In genomic region chr1:59678809-59679228, GRCh38 we compare ENCODE assay signal across 9 cellular contexts.
A peak's percentile ranks its signal among the peaks of the same experiment; 100 is the strongest.
DNase-seq lines count a peak whose midpoint lies in the region; ATAC-seq and TF ChIP-seq lines count a peak whose summit lies in the region.
"Had no signal": no experiment of that assay in that cellular context is flagged by ENCODE, and none has a peak within 500 bp of the region (broad histone marks: within the 10 kb centered on the region; RNA-seq: fewer than 3 reads in every experiment).

No MANE protein-coding gene starts in this region.

- intact Hi-C loops in A673 (cut with micrococcal nuclease; ENCODE audit: unreplicated experiment), result no loop called here
- intact Hi-C loops in ovary (cut with DNase I), result no loop called here

- no peak overlapping the region for H3K9ac ChIP-seq in adipocyte (ENCODE audit: low read length)

- TF ChIP-seq CTCF in A673 (conservative IDR thresholded peaks at IDR 0.05; ENCODE audit: low read depth, low read length) (no peak), ovary (IDR thresholded peaks at IDR 0.05) (no peak)

- no peak overlapping the region for H3K27ac ChIP-seq in A673 (ENCODE audit: low read depth, low read length, poor library complexity, severe bottlenecking)
- H3K27ac ChIP-seq in ovary, result no peak overlapping the region

- H3K9me3 ChIP-seq in A673 (ENCODE audit: low read depth, low read length, poor library complexity, severe bottlenecking) (no peaks in the 10 kb centered on the region), adipocyte (ENCODE audit: control insufficient read depth, low read length) (no peaks in the 10 kb centered on the region), ovary (no peaks in the 10 kb centered on the region)

- TF ChIP-seq POLR2A in ovary (IDR thresholded peaks at IDR 0.05), result no peak

- H3K4me3 ChIP-seq in A673 (ENCODE audit: low read depth, low read length, poor library complexity, severe bottlenecking) (no peak overlapping the region), adipocyte (ENCODE audit: low read length) (no peak overlapping the region), ovary (no peak overlapping the region)

- WGBS in ovary, 3 donors, result 5 to 28% (median 13%) methylated on average over 2 of the region's 2 CpGs

- peaks cover 14% of the 10 kb centered on the region for H3K4me1 ChIP-seq in A673 (ENCODE audit: insufficient read depth, low read length, poor library complexity, severe bottlenecking)
- H3K4me1 ChIP-seq in adipocyte (ENCODE audit: control insufficient read depth, insufficient read depth, low read length), result peaks cover 30% of the 10 kb centered on the region
- peaks cover 22% of the 10 kb centered on the region for H3K4me1 ChIP-seq in ovary (ENCODE audit: insufficient read depth)

- BruUV-seq in A673 (replicated peaks; lab: Mats Ljungman, UMichigan), result no TSS peak

- no peak for ATAC-seq in GM18498 (IDR thresholded peaks at IDR 0.05; ENCODE audit: unreplicated experiment)

- peak; percentile 62 for DNase-seq in A673 (ENCODE audit: low spot score)
- DNase-seq in HS-27A (ENCODE audit: low read depth), result peak; percentile 97
- peak; percentile 83 for DNase-seq in adipocyte (ENCODE audit: low read depth)
- DNase-seq in kidney tubule cell (ENCODE audit: low spot score), result peak; percentile 96
- DNase-seq in NCI-H2196 (lab: John Stamatoyannopoulos, UW; ENCODE audit: unreplicated experiment), result no peak
- no peak for DNase-seq in ovary
- DNase-seq in NCI-H2171 (lab: John Stamatoyannopoulos, UW), result no peak
- DNase-seq: NCI-H2107 had no signal

- POLR2A ChIA-PET in A673 (lab: Charles Lee; ENCODE audit: low non-redundant PET), result no interaction called here

- TF ChIP-seq EP300 in ovary (IDR thresholded peaks at IDR 0.05), result no peak

- H3K27me3 ChIP-seq in A673 (replicated peaks; ENCODE audit: insufficient read depth, low read depth, low read length, poor library complexity), result no peaks in the 10 kb centered on the region
- H3K27me3 ChIP-seq in adipocyte (replicated peaks; ENCODE audit: control insufficient read depth, insufficient read depth, low read length), result no peaks in the 10 kb centered on the region
- no peaks in the 10 kb centered on the region for H3K27me3 ChIP-seq in ovary

- no peaks in the 10 kb centered on the region for H3K36me3 ChIP-seq in A673 (ENCODE audit: insufficient read depth, low read length, poor library complexity, severe bottlenecking)
- no peaks in the 10 kb centered on the region for H3K36me3 ChIP-seq in adipocyte (ENCODE audit: control insufficient read depth, insufficient read depth, low read length, severe bottlenecking)
- no peaks in the 10 kb centered on the region for H3K36me3 ChIP-seq in ovary

- CTCF ChIA-PET in A673 (lab: Charles Lee), result no interaction called here

Comparison
In these comparisons a context has a peak if more than half of its experiments do, and no peak if none do; other contexts are left out.
1. DNase-seq: peak in A673 (single experiment), HS-27A (single experiment), adipocyte (single experiment) and kidney tubule cell (single experiment); none in NCI-H2196 (single experiment), ovary (0 of 5) and NCI-H2171 (single experiment).